Comparison of ENCODE assay signal across 17 cellular contexts in the genomic region with DNA sequence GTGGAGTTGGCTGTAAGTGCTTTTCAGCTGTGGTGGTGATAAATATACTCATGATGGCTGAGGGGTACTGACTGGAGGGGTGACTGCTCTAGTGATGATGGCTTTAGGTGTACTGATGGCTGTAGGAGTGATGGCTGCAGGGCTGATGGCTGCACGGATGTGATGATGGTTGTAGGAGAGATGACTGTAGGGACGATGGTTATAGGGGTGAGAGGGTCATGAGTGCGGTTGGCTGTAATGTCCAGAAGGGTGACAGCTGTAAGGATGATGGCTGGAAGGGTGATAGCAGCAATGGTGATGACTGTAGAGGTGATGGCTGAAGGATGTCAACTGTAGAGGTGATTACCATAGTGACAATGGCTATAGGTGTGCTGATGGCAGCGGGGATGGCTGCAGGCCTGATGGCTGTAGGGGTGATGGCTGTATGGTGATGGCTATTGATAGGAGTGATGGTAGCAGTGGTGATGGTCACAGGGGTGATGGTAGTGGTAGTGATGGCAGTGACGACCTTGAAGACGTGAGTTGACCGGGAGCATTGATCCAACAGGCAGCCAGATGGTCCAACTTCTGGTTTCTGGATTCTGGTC. TPM values are rescaled to one million over a fixed set of nuclear protein-coding genes. Genes with fewer than 3 reads are reported as not detected.
DNase-seq lines count a peak whose midpoint lies in the region; ATAC-seq, FAIRE-seq and TF ChIP-seq lines count a peak whose summit lies in the region.
"Had no signal": no experiment of that assay in that cellular context is flagged by ENCODE, and none has a peak within 500 bp of the region (broad histone marks: within the 10 kb centered on the region; RNA-seq: fewer than 3 reads in every experiment).

No MANE protein-coding gene starts in this region.

- no peaks in the 10 kb centered on the region for H3K9me3 Mint-ChIP-seq in T-helper 2 cell treated with Interferon-gamma antibody and Interleukin-4, amounts not matched to agents 5 μg/mL and 100 μg/mL, for 36 hours
- H3K9me3 Mint-ChIP-seq in nephron progenitor cell = peaks cover 22% of the 10 kb centered on the region
- H3K9me3 Mint-ChIP-seq: type B pancreatic cell, WTC11 had no signal

- peak; percentile 58 for FAIRE-seq in bronchial epithelial cell (lab: Jason Lieb, UNC)
- FAIRE-seq: A204.1 had no signal

- no peaks in the 10 kb centered on the region for H3K9me3 ChIP-seq in Loucy (ENCODE audit: insufficient read depth, low read depth, low read length)
- H3K9me3 ChIP-seq: esophagus muscularis mucosa, lower lobe of right lung had no signal

- H3K36me3 Mint-ChIP-seq in T-helper 2 cell treated with Interferon-gamma antibody and Interleukin-4, amounts not matched to agents 5 μg/mL and 100 μg/mL, for 36 hours (ENCODE audit: low read depth) = peaks cover 41% of the 10 kb centered on the region
- no peaks in the 10 kb centered on the region for H3K36me3 Mint-ChIP-seq in nephron progenitor cell (ENCODE audit: low read depth)
- H3K36me3 Mint-ChIP-seq: type B pancreatic cell, WTC11 had no signal

- H3K36me3 ChIP-seq in Loucy (ENCODE audit: insufficient read depth, low read length) = peaks cover 19% of the 10 kb centered on the region
- H3K36me3 ChIP-seq in bronchial epithelial cell (ENCODE audit: control insufficient read depth, insufficient read depth, low read length) = no peaks in the 10 kb centered on the region
- H3K36me3 ChIP-seq: esophagus muscularis mucosa, lower lobe of right lung had no signal

- H3K27me3 Mint-ChIP-seq in T-helper 2 cell treated with Interferon-gamma antibody and Interleukin-4, amounts not matched to agents 5 μg/mL and 100 μg/mL, for 36 hours (ENCODE audit: low read depth) = no peaks in the 10 kb centered on the region
- peaks cover 6% of the 10 kb centered on the region for H3K27me3 Mint-ChIP-seq in nephron progenitor cell (ENCODE audit: low read depth, poor library complexity)

- DNase-seq in T-helper 2 cell treated with Interferon-gamma antibody and Interleukin-4, amounts not matched to agents 5 μg/mL and 100 μg/mL, for 36 hours (ENCODE audit: low spot score) = no peak
- DNase-seq in T-helper 2 cell = no peak
- no peak for DNase-seq in bronchial epithelial cell (ENCODE audit: low read depth)
- no peak for DNase-seq in nephron progenitor cell
- no peak for DNase-seq in NCI-H524 (lab: John Stamatoyannopoulos, UW)
- DNase-seq in left lobe of liver (ENCODE audit: low spot score) = no peak
- DNase-seq: cerebellar nuclear complex, NCI-H1930, SIG-M5 had no signal

- ATAC-seq in left lobe of liver = no peak
- ATAC-seq: WTC11 had no signal

- peak overlapping the region; percentile 95 for H3K9ac ChIP-seq in Loucy (ENCODE audit: low read depth, low read length, poor library complexity, severe bottlenecking)

- peak overlapping the region; percentile 87 for H3K4me3 Mint-ChIP-seq in T-helper 2 cell treated with Interferon-gamma antibody and Interleukin-4, amounts not matched to agents 5 μg/mL and 100 μg/mL, for 36 hours
- H3K4me3 Mint-ChIP-seq in nephron progenitor cell = no peak overlapping the region
- H3K4me3 Mint-ChIP-seq: type B pancreatic cell, WTC11 had no signal

- peaks cover 28% of the 10 kb centered on the region for H4K20me1 ChIP-seq in Loucy (ENCODE audit: insufficient read depth, low read length, poor library complexity, severe bottlenecking)

- TF ChIP-seq CTCF in Loucy (conservative IDR thresholded peaks at IDR 0.05; ENCODE audit: low read length) (no peak), bronchial epithelial cell (IDR thresholded peaks at IDR 0.05; ENCODE audit: insufficient read depth, low read length, severe bottlenecking) (no peak), nephron progenitor cell (IDR thresholded peaks at IDR 0.05) (no peak)

- peak overlapping the region; percentile 91 for H3K27ac Mint-ChIP-seq in T-helper 2 cell treated with Interferon-gamma antibody and Interleukin-4, amounts not matched to agents 5 μg/mL and 100 μg/mL, for 36 hours
- H3K27ac Mint-ChIP-seq in nephron progenitor cell = no peak overlapping the region
- H3K27ac Mint-ChIP-seq: type B pancreatic cell, WTC11 had no signal

- H3K4me2 ChIP-seq in Loucy (ENCODE audit: low read depth, low read length, poor library complexity, severe bottlenecking) = peak overlapping the region; percentile 78

- H3K4me3 ChIP-seq in Loucy (ENCODE audit: low read length, poor library complexity, severe bottlenecking) (peak overlapping the region; percentile 96), bronchial epithelial cell (ENCODE audit: low read depth, low read length) (no peak overlapping the region), skin epidermis (peak overlapping the region in 3 of 7 experiments; percentile 26 to 40 (median 36))

- H3K4me1 Mint-ChIP-seq in T-helper 2 cell treated with Interferon-gamma antibody and Interleukin-4, amounts not matched to agents 5 μg/mL and 100 μg/mL, for 36 hours (ENCODE audit: low read depth) = peaks cover 49% of the 10 kb centered on the region
- no peaks in the 10 kb centered on the region for H3K4me1 Mint-ChIP-seq in nephron progenitor cell

- H3K79me2 ChIP-seq in Loucy (ENCODE audit: insufficient read depth, low read length) = peaks cover 65% of the 10 kb centered on the region

- H3K27me3 ChIP-seq in Loucy (ENCODE audit: insufficient read depth, low read length, poor library complexity, severe bottlenecking) = peaks cover 8% of the 10 kb centered on the region
- no peaks in the 10 kb centered on the region for H3K27me3 ChIP-seq in bronchial epithelial cell (ENCODE audit: control insufficient read depth, insufficient read depth, low read length)
- H3K27me3 ChIP-seq: esophagus muscularis mucosa had no signal

- peaks cover 44% of the 10 kb centered on the region for H3K4me1 ChIP-seq in Loucy (ENCODE audit: insufficient read depth, low read length, poor library complexity, severe bottlenecking)
- H3K4me1 ChIP-seq: esophagus muscularis mucosa, lower lobe of right lung had no signal

- no peaks in the 10 kb centered on the region for H3K9me2 ChIP-seq in Loucy (replicated peaks; ENCODE audit: low read depth, low read length)

- no peak overlapping the region for H2AFZ ChIP-seq in Loucy (ENCODE audit: low read length)

- H3F3A ChIP-seq in Loucy (ENCODE audit: low read depth) = no peaks in the 10 kb centered on the region

- H3K27ac ChIP-seq in skin epidermis = peak overlapping the region in 11 of 21 experiments; percentile 19 to 92 (median 80)
- H3K27ac ChIP-seq: esophagus muscularis mucosa had no signal

RNA-seq across cellular contexts. Expression of a gene that starts 0.6 kb away (rescaled TPM):
- total RNA-seq in bronchial epithelial cell (not detected in 2 replicates), left lobe of liver (2.4 TPM)
- total RNA-seq: osteocyte had no signal

RNA-seq across cellular contexts. Expression of a gene that starts 40.4 kb away (rescaled TPM):
- not detected in 2 replicates for total RNA-seq in bronchial epithelial cell
- 2.0 TPM for total RNA-seq in left lobe of liver
